ENCODE assay signal across 22 cellular contexts in the genomic region with DNA sequence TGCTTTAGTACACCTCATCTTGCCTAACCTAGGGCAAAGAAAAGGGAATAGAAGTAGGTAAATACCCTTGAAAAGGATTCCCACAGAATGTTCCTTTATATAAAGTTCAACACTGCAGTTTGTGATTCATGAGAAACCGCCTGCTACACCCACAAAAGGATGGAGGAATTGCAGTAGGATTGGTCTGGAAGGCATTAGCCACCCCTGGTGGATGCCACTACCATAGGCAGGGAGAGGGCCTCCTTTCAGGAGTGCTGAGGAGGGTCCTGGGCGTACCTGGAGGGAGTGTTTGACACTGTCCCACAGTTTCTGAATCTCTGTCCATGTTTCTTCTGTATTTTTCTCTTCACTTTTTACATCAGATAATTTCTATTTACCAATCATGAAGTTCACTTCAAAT.
DNase-seq lines count a peak whose midpoint lies in the region; ATAC-seq, FAIRE-seq and TF ChIP-seq lines count a peak whose summit lies in the region.
"Had no signal": no experiment of that assay in that cellular context is flagged by ENCODE, and none has a peak within 500 bp of the region (broad histone marks: within the 10 kb centered on the region; RNA-seq: fewer than 3 reads in every experiment).

No MANE protein-coding gene starts in this region.

- POLR2A ChIA-PET in Panc1 (lab: Charles Lee), result no interaction called here

- no TSS peak for BruUV-seq in Panc1 (replicated peaks; lab: Mats Ljungman, UMichigan)

- CTCF ChIA-PET in Panc1 (lab: Charles Lee), result no interaction called here

- TF ChIP-seq CTCF in Panc1 (IDR thresholded peaks at IDR 0.05), result peak; percentile 21
- peak; percentile 55 for TF ChIP-seq CTCF in fibroblast of the aortic adventitia (IDR thresholded peaks at IDR 0.05; ENCODE audit: insufficient read depth, low read length)
- TF ChIP-seq CTCF in retinal pigment epithelial cell (conservative IDR thresholded peaks at IDR 0.05; ENCODE audit: low read depth, low read length), result peak; percentile 22

- H3K27me3 Mint-ChIP-seq in activated CD4-positive, alpha-beta T cell treated with anti-CD3 and anti-CD28 coated beads, Interleukin-2, amount 10 ng/mL, durations not matched to agents 24 days and 14 days, result no peaks in the 10 kb centered on the region
- H3K27me3 Mint-ChIP-seq: activated CD4-positive, alpha-beta memory T cell treated with anti-CD3 and anti-CD28 coated beads for 36 hours had no signal

- no peak overlapping the region for H3K27ac Mint-ChIP-seq in activated CD4-positive, alpha-beta T cell treated with anti-CD3 and anti-CD28 coated beads, Interleukin-2, amount 10 ng/mL, durations not matched to agents 24 days and 14 days
- H3K27ac Mint-ChIP-seq: activated CD4-positive, alpha-beta memory T cell treated with anti-CD3 and anti-CD28 coated beads for 36 hours; activated T-helper 1 cell treated with anti-CD3 and anti-CD28 coated beads, Interleukin-12 subunit alpha, Interleukin-12 subunit beta, Interleukin-2, Interleukin-4 antibody, amounts not matched to agents 30 ng/mL and 10 ng/mL and 1 ng/mL, durations not matched to agents 14 hours and 24 hours and 36 hours; IgD-negative memory B cell had no signal

- no peak for FAIRE-seq in urothelium cell line (lab: Jason Lieb, UNC)
- FAIRE-seq: A204.1, H54 had no signal

- no peaks in the 10 kb centered on the region for H3K4me1 ChIP-seq in Panc1 (ENCODE audit: control insufficient read depth, insufficient read depth, low read length)
- H3K4me1 ChIP-seq: Caco-2, esophagus squamous epithelium had no signal

- H3K36me3 Mint-ChIP-seq in activated CD4-positive, alpha-beta T cell treated with anti-CD3 and anti-CD28 coated beads, Interleukin-2, amount 10 ng/mL, durations not matched to agents 24 days and 14 days (ENCODE audit: low read depth), result no peaks in the 10 kb centered on the region
- H3K36me3 Mint-ChIP-seq: activated CD4-positive, alpha-beta memory T cell treated with anti-CD3 and anti-CD28 coated beads for 36 hours; IgD-negative memory B cell had no signal

- H3K9me3 ChIP-seq in Panc1 (ENCODE audit: control insufficient read depth, insufficient read depth, low read depth, low read length), result no peaks in the 10 kb centered on the region
- H3K9me3 ChIP-seq: Caco-2, esophagus squamous epithelium, thoracic aorta had no signal

- H3K4me3 Mint-ChIP-seq in activated CD4-positive, alpha-beta T cell treated with anti-CD3 and anti-CD28 coated beads, Interleukin-2, amount 10 ng/mL, durations not matched to agents 24 days and 14 days, result no peak overlapping the region
- H3K4me3 Mint-ChIP-seq: activated CD4-positive, alpha-beta memory T cell treated with anti-CD3 and anti-CD28 coated beads for 36 hours; activated T-helper 1 cell treated with anti-CD3 and anti-CD28 coated beads, Interleukin-12 subunit alpha, Interleukin-12 subunit beta, Interleukin-2, Interleukin-4 antibody, amounts not matched to agents 30 ng/mL and 10 ng/mL and 1 ng/mL, durations not matched to agents 14 hours and 24 hours and 36 hours; IgD-negative memory B cell had no signal

- no peaks in the 10 kb centered on the region for H3K36me3 ChIP-seq in Panc1 (ENCODE audit: control insufficient read depth, insufficient read depth, low read length)
- H3K36me3 ChIP-seq: esophagus squamous epithelium, thoracic aorta had no signal

- intact Hi-C loops in activated CD4-positive, alpha-beta T cell treated with anti-CD3 and anti-CD28 coated beads, Interleukin-2, amount 10 ng/mL, durations not matched to agents 24 days and 14 days (cut with micrococcal nuclease), result no loop called here
- intact Hi-C loops in Panc1 (cut with micrococcal nuclease; ENCODE audit: unreplicated experiment), result no loop called here

- peak; percentile 43 for DNase-seq in activated CD4-positive, alpha-beta T cell treated with anti-CD3 and anti-CD28 coated beads, Interleukin-2, amount 10 ng/mL, durations not matched to agents 24 days and 14 days
- DNase-seq in activated CD4-positive, alpha-beta T cell treated with anti-CD3 and anti-CD28 coated beads for 48 hours, result no peak
- DNase-seq in Panc1 (ENCODE audit: low read depth, low spot score), result no peak
- peak; percentile 26 for DNase-seq in fibroblast of the aortic adventitia (ENCODE audit: low read depth)
- no peak for DNase-seq in retinal pigment epithelial cell (ENCODE audit: low read depth)
- no peak for DNase-seq in urothelium cell line (ENCODE audit: low spot score)
- no peak for DNase-seq in mucosa of gallbladder (ENCODE audit: low spot score)
- DNase-seq: activated CD4-positive, alpha-beta memory T cell treated with anti-CD3 and anti-CD28 coated beads for 36 hours; esophagus squamous epithelium; mammary epithelial cell; NCI-H146; SIG-M5; stimulated activated CD8-positive, alpha-beta memory T cell treated with anti-CD3 and anti-CD28 coated beads, Interleukin-4, amount 100 ng/mL, for 48 hours; T1000 had no signal

- H3K27me3 ChIP-seq in Panc1 (ENCODE audit: control insufficient read depth, insufficient read depth, low read length), result 0 out of 2 replicates have a peak, but pooled peaks cover 3% of the 10 kb centered on the region
- H3K27me3 ChIP-seq: esophagus squamous epithelium had no signal

- no peak overlapping the region for H3K27ac ChIP-seq in Panc1 (ENCODE audit: low read length)
- H3K27ac ChIP-seq: esophagus squamous epithelium, thoracic aorta had no signal

- in situ Hi-C loops in Panc1 (cut with HindIII; ENCODE audit: low pct_unique_long_range_greater_than_20kb, low sequenced_read_pairs), result no loop called here

- H3K9me3 Mint-ChIP-seq in activated CD4-positive, alpha-beta T cell treated with anti-CD3 and anti-CD28 coated beads, Interleukin-2, amount 10 ng/mL, durations not matched to agents 24 days and 14 days, result no peaks in the 10 kb centered on the region
- H3K9me3 Mint-ChIP-seq: activated CD4-positive, alpha-beta memory T cell treated with anti-CD3 and anti-CD28 coated beads for 36 hours; activated T-helper 1 cell treated with anti-CD3 and anti-CD28 coated beads, Interleukin-12 subunit alpha, Interleukin-12 subunit beta, Interleukin-2, Interleukin-4 antibody, amounts not matched to agents 30 ng/mL and 10 ng/mL and 1 ng/mL, durations not matched to agents 14 hours and 24 hours and 36 hours had no signal

- no peak overlapping the region for H3K4me3 ChIP-seq in Panc1 (ENCODE audit: low read depth in 2 of 2, low read length in 2 of 2)
- no peak overlapping the region for H3K4me3 ChIP-seq in fibroblast of the aortic adventitia (ENCODE audit: low read depth, low read length)
- H3K4me3 ChIP-seq in retinal pigment epithelial cell (ENCODE audit: low read length), result no peak overlapping the region
- H3K4me3 ChIP-seq: esophagus squamous epithelium, thoracic aorta had no signal

- ATAC-seq in Panc1 (no peak), HG02970 (IDR thresholded peaks at IDR 0.05; ENCODE audit: low FRiP score, unreplicated experiment) (no peak)
- ATAC-seq: sciatic nerve had no signal

- no peaks in the 10 kb centered on the region for H3K4me1 Mint-ChIP-seq in activated CD4-positive, alpha-beta T cell treated with anti-CD3 and anti-CD28 coated beads, Interleukin-2, amount 10 ng/mL, durations not matched to agents 24 days and 14 days
- H3K4me1 Mint-ChIP-seq: IgD-negative memory B cell had no signal

Comparison
In these comparisons a context has a peak if more than half of its experiments do, and no peak if none do; other contexts are left out.
1. DNase-seq: peak in activated CD4-positive, alpha-beta T cell treated with anti-CD3 and anti-CD28 coated beads, Interleukin-2, amount 10 ng/mL, durations not matched to agents 24 days and 14 days (single experiment) and fibroblast of the aortic adventitia (single experiment); none in activated CD4-positive, alpha-beta T cell treated with anti-CD3 and anti-CD28 coated beads for 48 hours (single experiment), Panc1 (single experiment), retinal pigment epithelial cell (single experiment), urothelium cell line (single experiment) and mucosa of gallbladder (single experiment).
2. Peak in every context shown above with its lines, with median percentiles within 50 percentile points of each other: CTCF ChIP-seq.